Comparison of ENCODE assay signal across 21 cellular contexts in the genomic region with DNA sequence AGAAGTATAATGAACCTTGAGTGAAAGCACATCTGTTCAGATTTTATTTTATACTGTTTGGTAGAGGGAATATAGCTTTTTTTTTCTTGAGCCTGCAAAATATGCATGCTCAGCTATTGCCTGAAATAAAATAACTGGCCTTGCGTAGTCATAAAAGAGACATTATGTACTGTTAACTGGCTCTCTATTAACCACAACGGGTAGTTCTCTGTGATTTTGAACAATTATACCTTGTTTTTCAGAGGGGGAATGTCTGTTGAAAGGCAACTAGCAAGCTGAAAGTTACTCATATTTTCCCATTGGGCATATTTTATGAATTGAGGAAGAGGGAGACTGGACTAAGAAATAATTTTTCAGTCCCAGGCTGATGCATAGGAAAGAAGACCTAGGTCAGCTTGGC.
A peak's percentile ranks its signal among the peaks of the same experiment; 100 is the strongest.
DNase-seq lines count a peak whose midpoint lies in the region; ATAC-seq and TF ChIP-seq lines count a peak whose summit lies in the region.
"Had no signal": no experiment of that assay in that cellular context is flagged by ENCODE, and none has a peak within 500 bp of the region (broad histone marks: within the 10 kb centered on the region; RNA-seq: fewer than 3 reads in every experiment).

No MANE protein-coding gene starts in this region.

- ATAC-seq in esophagus mucosa = no peak
- ATAC-seq: CD8-positive, alpha-beta T cell; GM12878 had no signal

- POLR2A ChIA-PET in RWPE1 (lab: Yijun Ruan, JAX; ENCODE audit: low non-redundant PET) = no interaction called here

- DNase-seq in COLO829 (ENCODE audit: low spot score) = peak; percentile 57
- DNase-seq in RPMI7951 (ENCODE audit: low read depth) = peak; percentile 21
- peak; percentile 73 for DNase-seq in foreskin melanocyte
- DNase-seq in RWPE1 (ENCODE audit: low spot score) = no peak
- DNase-seq in MV-4-11 (lab: John Stamatoyannopoulos, UW) = no peak
- DNase-seq: 8988T; AML-193; CD4-positive, alpha-beta T cell; CD8-positive, alpha-beta T cell; COR-L47; DMS 273 treated with DMSO at 0.1 percent for 48 hours; DMS153; DMS53; DMS79; DND-41; EL; GDM1 had no signal

- CTCF ChIA-PET in RWPE1 (lab: Yijun Ruan, JAX) = interaction anchor here (1.2 kb wide), 1 partner anchor 10 kb away, joined by 3 read pairs; no protein-coding TSS in a partner anchor

- TF ChIP-seq CTCF in RWPE1 (conservative IDR thresholded peaks at IDR 0.05; ENCODE audit: low read depth) = no peak

- H3K27ac ChIP-seq in RWPE1 = no peak overlapping the region
- H3K27ac ChIP-seq: BLaER1 treated with 17β-estradiol and CSF1 and Interleukin-3, amounts not matched to agents 10 nM and 100 nM; C4-2B had no signal

Comparison
In these comparisons a context has a peak if more than half of its experiments do, and no peak if none do; other contexts are left out.
1. DNase-seq: peak in COLO829 (single experiment), RPMI7951 (single experiment) and foreskin melanocyte (single experiment); none in RWPE1 (single experiment) and MV-4-11 (single experiment).